7 cellular contexts compared by ENCODE assay signal in genomic region chr2:11344956-11345671, GRCh38. TPM values are rescaled to one million over a fixed set of nuclear protein-coding genes. Genes with fewer than 3 reads are reported as not detected.
DNase-seq lines count a peak whose midpoint lies in the region; ATAC-seq and TF ChIP-seq lines count a peak whose summit lies in the region.

No MANE protein-coding gene starts in this region.

- H3K36me3 ChIP-seq in ES-I3 (ENCODE audit: insufficient read depth, low read length) (no peaks in the 10 kb centered on the region), gastroesophageal sphincter (no peaks in the 10 kb centered on the region)

- H3K9me3 Mint-ChIP-seq in activated T-helper 1 cell treated with anti-CD3 and anti-CD28 coated beads, Interleukin-12 subunit alpha, Interleukin-12 subunit beta, Interleukin-2, Interleukin-4 antibody, amounts not matched to agents 30 ng/mL and 10 ng/mL and 1 ng/mL, durations not matched to agents 14 hours and 24 hours and 36 hours: no peaks in the 10 kb centered on the region

- H3K4me1 ChIP-seq in ES-I3 (ENCODE audit: insufficient read depth, low read length) (peaks cover 27% of the 10 kb centered on the region), gastroesophageal sphincter (peaks cover 0 to 33% (median 9%) of the 10 kb centered on the region in 3 donors)

- H3K4me1 Mint-ChIP-seq in activated T-helper 1 cell treated with anti-CD3 and anti-CD28 coated beads, Interleukin-12 subunit alpha, Interleukin-12 subunit beta, Interleukin-2, Interleukin-4 antibody, amounts not matched to agents 30 ng/mL and 10 ng/mL and 1 ng/mL, durations not matched to agents 14 hours and 24 hours and 36 hours (ENCODE audit: low read depth): peaks cover 29% of the 10 kb centered on the region

- peak overlapping the region; percentile 83 for H3K27ac Mint-ChIP-seq in activated T-helper 1 cell treated with anti-CD3 and anti-CD28 coated beads, Interleukin-12 subunit alpha, Interleukin-12 subunit beta, Interleukin-2, Interleukin-4 antibody, amounts not matched to agents 30 ng/mL and 10 ng/mL and 1 ng/mL, durations not matched to agents 14 hours and 24 hours and 36 hours

- in situ Hi-C loops in GM13976 (cut with MboI; ENCODE audit: low sequenced_read_pairs, unreplicated experiment): no loop called here

- no peaks in the 10 kb centered on the region for H3K27me3 ChIP-seq in gastroesophageal sphincter

- intact Hi-C loops in activated T-helper 1 cell treated with anti-CD3 and anti-CD28 coated beads, Interleukin-12 subunit alpha, Interleukin-12 subunit beta, Interleukin-2, Interleukin-4 antibody, amounts not matched to agents 30 ng/mL and 10 ng/mL and 1 ng/mL, durations not matched to agents 14 hours and 24 hours and 36 hours (cut with micrococcal nuclease): loop anchor here (1.0 to 10.0 kb wide), 8 partner anchors 73 to 1372 kb away; partner anchors contain the start of genes E2F6, SLC66A3 and TRIB2

- peak overlapping the region; percentile 66 to 91 for H3K4me3 ChIP-seq in gastroesophageal sphincter

- TF ChIP-seq POLR2A in gastroesophageal sphincter (IDR thresholded peaks at IDR 0.05): peak in 1 of 2 donors; percentile 4

- DNase-seq in MV-4-11 (lab: John Stamatoyannopoulos, UW): peak; percentile 61
- no peak for DNase-seq in activated T-helper 1 cell treated with anti-CD3 and anti-CD28 coated beads, Interleukin-12 subunit alpha, Interleukin-12 subunit beta, Interleukin-2, Interleukin-4 antibody, amounts not matched to agents 30 ng/mL and 10 ng/mL and 1 ng/mL, durations not matched to agents 14 hours and 24 hours and 36 hours (ENCODE audit: low spot score)
- DNase-seq in occipital lobe (lab: John Stamatoyannopoulos, UW): peak; percentile 52
- no peak for DNase-seq in GM13976 (ENCODE audit: low spot score)

- WGBS in gastroesophageal sphincter (ENCODE audit: low coverage in 1 of 2), 2 donors: 0 to 7% methylated on average over 1 to 2 of the region's 58 CpGs

- H3K4me3 Mint-ChIP-seq in activated T-helper 1 cell treated with anti-CD3 and anti-CD28 coated beads, Interleukin-12 subunit alpha, Interleukin-12 subunit beta, Interleukin-2, Interleukin-4 antibody, amounts not matched to agents 30 ng/mL and 10 ng/mL and 1 ng/mL, durations not matched to agents 14 hours and 24 hours and 36 hours: peak overlapping the region; percentile 85

- peak in 1 of 4 experiments; percentile 5 for TF ChIP-seq CTCF in gastroesophageal sphincter (IDR thresholded peaks at IDR 0.05)
- TF ChIP-seq CTCF in GM13976 (IDR thresholded peaks at IDR 0.05; ENCODE audit: borderline replicate concordance, control extremely low read depth, extremely low read depth, insufficient read depth, missing control alignments): no peak

- no peaks in the 10 kb centered on the region for H3K9me3 ChIP-seq in ES-I3 (ENCODE audit: control insufficient read depth, insufficient read depth, low read length)
- H3K9me3 ChIP-seq in gastroesophageal sphincter: no peaks in the 10 kb centered on the region

- TF ChIP-seq EP300 in gastroesophageal sphincter (IDR thresholded peaks at IDR 0.05): no peak

- H3K27me3 Mint-ChIP-seq in activated T-helper 1 cell treated with anti-CD3 and anti-CD28 coated beads, Interleukin-12 subunit alpha, Interleukin-12 subunit beta, Interleukin-2, Interleukin-4 antibody, amounts not matched to agents 30 ng/mL and 10 ng/mL and 1 ng/mL, durations not matched to agents 14 hours and 24 hours and 36 hours (ENCODE audit: insufficient read depth): peaks cover 19% of the 10 kb centered on the region

- peak overlapping the region; percentile 87 to 99 (median 98) for H3K27ac ChIP-seq in gastroesophageal sphincter

- peak; percentile 30 for ATAC-seq in GM21723 (IDR thresholded peaks at IDR 0.05; ENCODE audit: unreplicated experiment)
- peak; percentile 75 for ATAC-seq in gastroesophageal sphincter

- peaks cover 5% of the 10 kb centered on the region for H3K36me3 Mint-ChIP-seq in activated T-helper 1 cell treated with anti-CD3 and anti-CD28 coated beads, Interleukin-12 subunit alpha, Interleukin-12 subunit beta, Interleukin-2, Interleukin-4 antibody, amounts not matched to agents 30 ng/mL and 10 ng/mL and 1 ng/mL, durations not matched to agents 14 hours and 24 hours and 36 hours (ENCODE audit: low read depth)

- peak overlapping the region; percentile 87 for H3K9ac ChIP-seq in ES-I3 (ENCODE audit: low read depth, low read length)

RNA-seq across cellular contexts. Expression of gene ROCK2, which starts 0.7 kb away (rescaled TPM):
- 20.5 and 21.7 TPM in 2 replicates for total RNA-seq in activated T-helper 1 cell treated with anti-CD3 and anti-CD28 coated beads, Interleukin-12 subunit alpha, Interleukin-12 subunit beta, Interleukin-2, Interleukin-4 antibody, amounts not matched to agents 30 ng/mL and 10 ng/mL and 1 ng/mL, durations not matched to agents 14 hours and 24 hours and 36 hours
- 100 to 1,000 TPM; 102 to 130 (median 113) TPM for total RNA-seq in gastroesophageal sphincter
- 68.2 TPM for total RNA-seq in occipital lobe

Comparison
In these comparisons a context has a peak if more than half of its experiments do, and no peak if none do; other contexts are left out.
1. DNase-seq: peak in MV-4-11 (single experiment) and occipital lobe (single experiment); none in activated T-helper 1 cell treated with anti-CD3 and anti-CD28 coated beads, Interleukin-12 subunit alpha, Interleukin-12 subunit beta, Interleukin-2, Interleukin-4 antibody, amounts not matched to agents 30 ng/mL and 10 ng/mL and 1 ng/mL, durations not matched to agents 14 hours and 24 hours and 36 hours (single experiment) and GM13976 (single experiment).